ENCODE assay signal across 1 cellular context in genomic region chr19:977058-977464, GRCh38.
TF ChIP-seq lines count a peak whose summit lies in the region.

No MANE protein-coding gene starts in this region.

TF ChIP-seq in HepG2, 621 proteins besides CTCF, POLR2A, EP300 and RAD21 (continues in another document):
- TF ChIP-seq ELF1 (CRISPR knock-in tag; IDR thresholded peaks at IDR 0.05) = no peak
- no peak for TF ChIP-seq YEATS2 (CRISPR knock-in tag; IDR thresholded peaks at IDR 0.05; ENCODE audit: borderline replicate concordance)
- no peak for TF ChIP-seq ZNF615 (CRISPR knock-in tag; IDR thresholded peaks at IDR 0.05; ENCODE audit: borderline replicate concordance)
- TF ChIP-seq HNRNPK (IDR thresholded peaks at IDR 0.05; ENCODE audit: low read depth, low read length, poor library complexity, severe bottlenecking) = peak; percentile 35
- no peak for TF ChIP-seq DZIP1 (CRISPR knock-in tag; IDR thresholded peaks at IDR 0.05)
- no peak for TF ChIP-seq PRDM10 (CRISPR knock-in tag; IDR thresholded peaks at IDR 0.05; ENCODE audit: low read depth)
- no peak for TF ChIP-seq E2F2 (CRISPR knock-in tag; IDR thresholded peaks at IDR 0.05; ENCODE audit: borderline replicate concordance)
- TF ChIP-seq ZNF577 (CRISPR knock-in tag; IDR thresholded peaks at IDR 0.05; ENCODE audit: borderline replicate concordance, low read depth) = no peak
- peak; percentile 99 for TF ChIP-seq AGO1 (IDR thresholded peaks at IDR 0.05; ENCODE audit: low read depth, low read length, poor library complexity, severe bottlenecking)
- TF ChIP-seq PRDM15 (CRISPR knock-in tag; IDR thresholded peaks at IDR 0.05) = no peak
- TF ChIP-seq NFATC3 (CRISPR knock-in tag; IDR thresholded peaks at IDR 0.05) = no peak
- 0 out of 2 replicates have a peak, but pooled peaks have one; percentile 4 for TF ChIP-seq IRX3 (CRISPR knock-in tag; IDR thresholded peaks at IDR 0.05; ENCODE audit: borderline replicate concordance, low read depth)
- TF ChIP-seq ZNF788 (CRISPR knock-in tag; IDR thresholded peaks at IDR 0.05; ENCODE audit: borderline replicate concordance) = no peak
- no peak for TF ChIP-seq FOXA3 (CRISPR knock-in tag; IDR thresholded peaks at IDR 0.05)
- TF ChIP-seq, protein P1, sequence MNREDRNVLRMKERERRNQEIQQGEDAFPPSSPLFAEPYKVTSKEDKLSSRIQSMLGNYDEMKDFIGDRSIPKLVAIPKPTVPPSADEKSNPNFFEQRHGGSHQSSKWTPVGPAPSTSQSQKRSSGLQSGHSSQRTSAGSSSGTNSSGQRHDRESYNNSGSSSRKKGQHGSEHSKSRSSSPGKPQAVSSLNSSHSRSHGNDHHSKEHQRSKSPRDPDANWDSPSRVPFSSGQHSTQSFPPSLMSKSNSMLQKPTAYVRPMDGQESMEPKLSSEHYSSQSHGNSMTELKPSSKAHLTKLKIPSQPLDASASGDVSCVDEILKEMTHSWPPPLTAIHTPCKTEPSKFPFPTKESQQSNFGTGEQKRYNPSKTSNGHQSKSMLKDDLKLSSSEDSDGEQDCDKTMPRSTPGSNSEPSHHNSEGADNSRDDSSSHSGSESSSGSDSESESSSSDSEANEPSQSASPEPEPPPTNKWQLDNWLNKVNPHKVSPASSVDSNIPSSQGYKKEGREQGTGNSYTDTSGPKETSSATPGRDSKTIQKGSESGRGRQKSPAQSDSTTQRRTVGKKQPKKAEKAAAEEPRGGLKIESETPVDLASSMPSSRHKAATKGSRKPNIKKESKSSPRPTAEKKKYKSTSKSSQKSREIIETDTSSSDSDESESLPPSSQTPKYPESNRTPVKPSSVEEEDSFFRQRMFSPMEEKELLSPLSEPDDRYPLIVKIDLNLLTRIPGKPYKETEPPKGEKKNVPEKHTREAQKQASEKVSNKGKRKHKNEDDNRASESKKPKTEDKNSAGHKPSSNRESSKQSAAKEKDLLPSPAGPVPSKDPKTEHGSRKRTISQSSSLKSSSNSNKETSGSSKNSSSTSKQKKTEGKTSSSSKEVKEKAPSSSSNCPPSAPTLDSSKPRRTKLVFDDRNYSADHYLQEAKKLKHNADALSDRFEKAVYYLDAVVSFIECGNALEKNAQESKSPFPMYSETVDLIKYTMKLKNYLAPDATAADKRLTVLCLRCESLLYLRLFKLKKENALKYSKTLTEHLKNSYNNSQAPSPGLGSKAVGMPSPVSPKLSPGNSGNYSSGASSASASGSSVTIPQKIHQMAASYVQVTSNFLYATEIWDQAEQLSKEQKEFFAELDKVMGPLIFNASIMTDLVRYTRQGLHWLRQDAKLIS (CRISPR knock-in tag; IDR thresholded peaks at IDR 0.05) = no peak
- TF ChIP-seq SALL2 (CRISPR knock-in tag; IDR thresholded peaks at IDR 0.05) = no peak
- no peak for TF ChIP-seq ZNF101 (CRISPR knock-in tag; IDR thresholded peaks at IDR 0.05; ENCODE audit: borderline replicate concordance, low read depth)
- TF ChIP-seq REXO4 (CRISPR knock-in tag; IDR thresholded peaks at IDR 0.05; ENCODE audit: borderline replicate concordance) = no peak
- TF ChIP-seq HNRNPL (IDR thresholded peaks at IDR 0.05; ENCODE audit: low read depth, low read length) = no peak
- no peak for TF ChIP-seq ISX (CRISPR knock-in tag; conservative IDR thresholded peaks at IDR 0.05)
- TF ChIP-seq JDP2 (CRISPR knock-in tag; IDR thresholded peaks at IDR 0.05; ENCODE audit: borderline replicate concordance) = no peak
- TF ChIP-seq ZNF282 (IDR thresholded peaks at IDR 0.05; ENCODE audit: partially characterized antibody) = no peak
- TF ChIP-seq, protein P2, sequence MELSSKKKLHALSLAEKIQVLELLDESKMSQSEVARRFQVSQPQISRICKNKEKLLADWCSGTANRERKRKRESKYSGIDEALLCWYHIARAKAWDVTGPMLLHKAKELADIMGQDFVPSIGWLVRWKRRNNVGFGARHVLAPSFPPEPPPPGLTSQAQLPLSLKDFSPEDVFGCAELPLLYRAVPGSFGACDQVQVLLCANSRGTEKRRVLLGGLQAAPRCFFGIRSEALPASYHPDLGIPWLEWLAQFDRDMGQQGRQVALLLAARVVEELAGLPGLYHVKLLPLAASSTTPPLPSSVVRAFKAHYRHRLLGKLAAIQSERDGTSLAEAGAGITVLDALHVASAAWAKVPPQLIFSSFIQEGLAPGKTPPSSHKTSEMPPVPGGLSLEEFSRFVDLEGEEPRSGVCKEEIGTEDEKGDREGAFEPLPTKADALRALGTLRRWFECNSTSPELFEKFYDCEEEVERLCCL (CRISPR knock-in tag; IDR thresholded peaks at IDR 0.05; ENCODE audit: borderline replicate concordance) = no peak
- no peak for TF ChIP-seq SRY (CRISPR knock-in tag; IDR thresholded peaks at IDR 0.05)
- TF ChIP-seq ZC3H13 (CRISPR knock-in tag; IDR thresholded peaks at IDR 0.05) = 0 out of 2 replicates have a peak, but pooled peaks have one; percentile 23
- no peak for TF ChIP-seq ZNF382 (CRISPR knock-in tag; IDR thresholded peaks at IDR 0.05; ENCODE audit: borderline replicate concordance)
- TF ChIP-seq ZNF367 (CRISPR knock-in tag; IDR thresholded peaks at IDR 0.05; ENCODE audit: borderline replicate concordance) = no peak
- TF ChIP-seq ZFP91 (CRISPR knock-in tag; IDR thresholded peaks at IDR 0.05; ENCODE audit: borderline replicate concordance) = 0 out of 2 replicates have a peak, but pooled peaks have one; percentile 3
- TF ChIP-seq AGO2 (optimal IDR thresholded peaks at IDR 0.05; ENCODE audit: low read depth, low read length) = peak; percentile 97
